In the genomic region with DNA sequence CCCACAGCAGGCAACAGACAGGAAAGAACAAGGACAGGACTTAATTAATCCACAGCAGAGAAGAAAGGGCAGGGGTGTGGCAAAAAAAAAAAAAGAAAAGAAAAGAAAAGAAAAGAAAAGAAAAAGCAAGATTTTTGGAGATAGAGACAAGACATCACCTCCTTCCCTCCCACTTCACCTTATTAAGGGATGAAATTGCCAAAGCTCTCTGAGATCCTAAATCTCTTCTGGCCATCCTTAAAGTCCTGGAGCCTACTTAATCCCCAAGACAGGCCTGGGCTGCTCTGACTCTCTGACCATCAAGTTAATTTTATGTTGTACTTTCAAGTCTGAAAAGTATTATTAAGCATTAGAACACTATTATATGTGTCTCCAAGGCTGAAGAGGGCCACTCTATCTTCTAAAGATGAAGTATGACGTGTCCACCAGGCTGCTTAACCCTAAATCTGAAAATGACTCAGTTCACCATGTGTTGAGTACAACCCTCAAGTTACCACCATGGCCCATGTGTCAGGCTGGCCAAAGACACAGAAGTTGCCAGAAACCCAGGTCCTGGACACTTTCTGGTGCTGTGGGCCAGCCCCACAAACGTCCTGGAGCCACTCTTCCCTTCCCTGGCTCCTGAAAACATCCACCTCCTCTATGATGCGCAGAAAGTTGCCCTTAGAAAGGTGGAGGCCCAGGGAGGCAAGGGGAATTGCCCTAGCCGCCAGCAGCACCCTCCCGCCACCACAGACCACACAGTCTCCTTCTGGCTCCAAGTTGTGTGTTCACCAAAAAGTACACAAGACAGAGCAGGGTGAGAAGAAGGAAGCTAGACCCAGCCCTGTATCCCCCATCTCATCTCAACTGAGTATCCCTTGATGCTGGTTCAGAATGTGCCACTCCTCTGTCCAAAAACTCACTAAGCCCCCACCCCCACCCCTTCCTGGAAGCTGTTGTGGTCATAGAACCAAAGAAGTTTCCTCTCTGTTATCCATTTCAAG, we compare ENCODE assay signal across 1 cellular context.
TF ChIP-seq lines count a peak whose summit lies in the region.

No MANE protein-coding gene starts in this region.

TF ChIP-seq in WTC11, 78 proteins besides CTCF, POLR2A, EP300 and RAD21 (continued from another document):
- TF ChIP-seq JUN (CRISPR knock-in tag; IDR thresholded peaks at IDR 0.05): no peak
- TF ChIP-seq ETV6 (CRISPR knock-in tag; IDR thresholded peaks at IDR 0.05): no peak
- TF ChIP-seq, protein P1, sequence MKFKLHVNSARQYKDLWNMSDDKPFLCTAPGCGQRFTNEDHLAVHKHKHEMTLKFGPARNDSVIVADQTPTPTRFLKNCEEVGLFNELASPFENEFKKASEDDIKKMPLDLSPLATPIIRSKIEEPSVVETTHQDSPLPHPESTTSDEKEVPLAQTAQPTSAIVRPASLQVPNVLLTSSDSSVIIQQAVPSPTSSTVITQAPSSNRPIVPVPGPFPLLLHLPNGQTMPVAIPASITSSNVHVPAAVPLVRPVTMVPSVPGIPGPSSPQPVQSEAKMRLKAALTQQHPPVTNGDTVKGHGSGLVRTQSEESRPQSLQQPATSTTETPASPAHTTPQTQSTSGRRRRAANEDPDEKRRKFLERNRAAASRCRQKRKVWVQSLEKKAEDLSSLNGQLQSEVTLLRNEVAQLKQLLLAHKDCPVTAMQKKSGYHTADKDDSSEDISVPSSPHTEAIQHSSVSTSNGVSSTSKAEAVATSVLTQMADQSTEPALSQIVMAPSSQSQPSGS (CRISPR knock-in tag; IDR thresholded peaks at IDR 0.05; ENCODE audit: borderline replicate concordance, low read depth): no peak
